1 cellular context compared by ENCODE assay signal in genomic region chr6:112946051-112946450, GRCh38.
TF ChIP-seq lines count a peak whose summit lies in the region.

No MANE protein-coding gene starts in this region.

TF ChIP-seq in SK-N-SH treated with all-trans-retinoic acid at 6 μM for 48 hours, 23 proteins besides CTCF, POLR2A, EP300 and RAD21 (continued from another document):
- TF ChIP-seq GLIS3 (CRISPR knock-in tag; IDR thresholded peaks at IDR 0.05) (no peak), RARB (CRISPR knock-in tag; IDR thresholded peaks at IDR 0.05) (no peak), ZNF70 (CRISPR knock-in tag; IDR thresholded peaks at IDR 0.05) (no peak), ESRRG (CRISPR knock-in tag; IDR thresholded peaks at IDR 0.05) (no peak), SNAI2 (CRISPR knock-in tag; IDR thresholded peaks at IDR 0.05) (no peak), ARNTL (CRISPR knock-in tag; IDR thresholded peaks at IDR 0.05; ENCODE audit: borderline replicate concordance, low read depth) (no peak), TCF4 (CRISPR knock-in tag; IDR thresholded peaks at IDR 0.05; ENCODE audit: borderline replicate concordance) (no peak), POU6F1 (CRISPR knock-in tag; IDR thresholded peaks at IDR 0.05; ENCODE audit: borderline replicate concordance, low read depth) (no peak), CSRNP3 (CRISPR knock-in tag; IDR thresholded peaks at IDR 0.05) (no peak), BACH2 (CRISPR knock-in tag; IDR thresholded peaks at IDR 0.05; ENCODE audit: borderline replicate concordance) (no peak), ZFP30 (CRISPR knock-in tag; IDR thresholded peaks at IDR 0.05) (no peak), PPARA (CRISPR knock-in tag; IDR thresholded peaks at IDR 0.05; ENCODE audit: borderline replicate concordance) (no peak), TOX (CRISPR knock-in tag; IDR thresholded peaks at IDR 0.05; ENCODE audit: borderline replicate concordance) (no peak)
- TF ChIP-seq, protein P1, sequence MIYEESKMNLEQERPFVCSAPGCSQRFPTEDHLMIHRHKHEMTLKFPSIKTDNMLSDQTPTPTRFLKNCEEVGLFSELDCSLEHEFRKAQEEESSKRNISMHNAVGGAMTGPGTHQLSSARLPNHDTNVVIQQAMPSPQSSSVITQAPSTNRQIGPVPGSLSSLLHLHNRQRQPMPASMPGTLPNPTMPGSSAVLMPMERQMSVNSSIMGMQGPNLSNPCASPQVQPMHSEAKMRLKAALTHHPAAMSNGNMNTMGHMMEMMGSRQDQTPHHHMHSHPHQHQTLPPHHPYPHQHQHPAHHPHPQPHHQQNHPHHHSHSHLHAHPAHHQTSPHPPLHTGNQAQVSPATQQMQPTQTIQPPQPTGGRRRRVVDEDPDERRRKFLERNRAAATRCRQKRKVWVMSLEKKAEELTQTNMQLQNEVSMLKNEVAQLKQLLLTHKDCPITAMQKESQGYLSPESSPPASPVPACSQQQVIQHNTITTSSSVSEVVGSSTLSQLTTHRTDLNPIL (CRISPR knock-in tag; IDR thresholded peaks at IDR 0.05; ENCODE audit: low read depth), result no peak
